In genomic region chr3:131549340-131549739, GRCh38 we compare ENCODE assay signal across 11 cellular contexts. TPM values are rescaled to one million over a fixed set of nuclear protein-coding genes. Genes with fewer than 3 reads are reported as not detected.
DNase-seq lines count a peak whose midpoint lies in the region; TF ChIP-seq lines count a peak whose summit lies in the region.
"Had no signal": no experiment of that assay in that cellular context is flagged by ENCODE, and none has a peak within 500 bp of the region (broad histone marks: within the 10 kb centered on the region; RNA-seq: fewer than 3 reads in every experiment).

No MANE protein-coding gene starts in this region.

- H4K20me1 ChIP-seq in mammary epithelial cell (ENCODE audit: insufficient read depth, low read length): no peaks in the 10 kb centered on the region

- no peak overlapping the region for H3K4me3 ChIP-seq in mammary epithelial cell (replicated peaks in 1 of 3; ENCODE audit: insufficient read depth in 1 of 3, low read depth in 2 of 3, low read length in 3 of 3)
- H3K4me3 ChIP-seq: esophagus muscularis mucosa had no signal

- peak; percentile 25 for DNase-seq in activated naive CD4-positive, alpha-beta T cell treated with anti-CD3 and anti-CD28 coated beads, Interleukin-2, amount 10 ng/mL, durations not matched to agents 7 days and 5 days
- DNase-seq in activated naive CD4-positive, alpha-beta T cell (lab: John Stamatoyannopoulos, UW): no peak
- DNase-seq in KBM-7 (peak; percentile 25), mammary epithelial cell (no peak), progenitor cell of endocrine pancreas (ENCODE audit: low spot score, unreplicated experiment) (no peak), putamen (ENCODE audit: low spot score) (no peak), NCI-H1436 treated with DMSO at 0.1 percent for 48 hours (lab: John Stamatoyannopoulos, UW) (no peak), NCI-H1694 (lab: John Stamatoyannopoulos, UW) (no peak)
- DNase-seq: activated naive CD8-positive, alpha-beta T cell treated with anti-CD3 and anti-CD28 coated beads for 36 hours; substantia nigra had no signal

- in situ Hi-C loops in KBM-7 (cut with MboI; ENCODE audit: low pct_unique_long_range_greater_than_20kb, low sequenced_read_pairs) (no loop called here), mammary epithelial cell (cut with MboI; ENCODE audit: low sequenced_read_pairs in 2 of 2) (no loop called here)

- H3K9ac ChIP-seq in mammary epithelial cell (ENCODE audit: insufficient read depth, low read length): no peak overlapping the region

- no peaks in the 10 kb centered on the region for H3K36me3 ChIP-seq in mammary epithelial cell (ENCODE audit: insufficient read depth, low read length)
- H3K36me3 ChIP-seq: esophagus muscularis mucosa had no signal

- H2AFZ ChIP-seq in mammary epithelial cell (ENCODE audit: low read depth, low read length): no peak overlapping the region

- no peak overlapping the region for H3K27ac Mint-ChIP-seq in activated naive CD4-positive, alpha-beta T cell treated with anti-CD3 and anti-CD28 coated beads, Interleukin-2, amount 10 ng/mL, durations not matched to agents 7 days and 5 days
- H3K27ac Mint-ChIP-seq in progenitor cell of endocrine pancreas: no peak overlapping the region
- H3K27ac Mint-ChIP-seq: activated naive CD8-positive, alpha-beta T cell treated with anti-CD3 and anti-CD28 coated beads for 36 hours had no signal

- TF ChIP-seq CTCF in mammary epithelial cell (conservative IDR thresholded peaks at IDR 0.05 in 1 of 2, IDR thresholded peaks at IDR 0.05 in 1 of 2; ENCODE audit: extremely low read depth in 1 of 2, insufficient read depth in 1 of 2, low read depth in 1 of 2, low read length in 2 of 2) (peak; percentile 42 to 44), progenitor cell of endocrine pancreas (IDR thresholded peaks at IDR 0.05; ENCODE audit: unreplicated experiment) (peak; percentile 32)

- intact Hi-C loops in mammary epithelial cell (cut with micrococcal nuclease): no loop called here

- 100% methylated on average over 1 of the region's 1 CpG for WGBS in mammary epithelial cell (ENCODE audit: low coverage, missing lambda C conversion rate)

- no peaks in the 10 kb centered on the region for H3K36me3 Mint-ChIP-seq in activated naive CD4-positive, alpha-beta T cell treated with anti-CD3 and anti-CD28 coated beads, Interleukin-2, amount 10 ng/mL, durations not matched to agents 7 days and 5 days
- H3K36me3 Mint-ChIP-seq in progenitor cell of endocrine pancreas (ENCODE audit: insufficient read depth): no peaks in the 10 kb centered on the region
- H3K36me3 Mint-ChIP-seq: activated naive CD8-positive, alpha-beta T cell treated with anti-CD3 and anti-CD28 coated beads for 36 hours had no signal

- H3K79me2 ChIP-seq in mammary epithelial cell (ENCODE audit: insufficient read depth, low read length): no peaks in the 10 kb centered on the region

- peaks cover 4% of the 10 kb centered on the region for H3K4me1 ChIP-seq in mammary epithelial cell (ENCODE audit: insufficient read depth, low read length)

- peaks cover 2% of the 10 kb centered on the region for H3K27me3 ChIP-seq in mammary epithelial cell (ENCODE audit: insufficient read depth, low read length)
- H3K27me3 ChIP-seq: esophagus muscularis mucosa had no signal

- H3K4me1 Mint-ChIP-seq in activated naive CD4-positive, alpha-beta T cell treated with anti-CD3 and anti-CD28 coated beads, Interleukin-2, amount 10 ng/mL, durations not matched to agents 7 days and 5 days: peaks cover 19% of the 10 kb centered on the region
- peaks cover 10% of the 10 kb centered on the region for H3K4me1 Mint-ChIP-seq in progenitor cell of endocrine pancreas (ENCODE audit: low read depth)

- dilution Hi-C loops in mammary epithelial cell (cut with HindIII; ENCODE audit: low sequenced_read_pairs): no loop called here

- H3K4me3 Mint-ChIP-seq in activated naive CD4-positive, alpha-beta T cell treated with anti-CD3 and anti-CD28 coated beads, Interleukin-2, amount 10 ng/mL, durations not matched to agents 7 days and 5 days: no peak overlapping the region
- H3K4me3 Mint-ChIP-seq in progenitor cell of endocrine pancreas (ENCODE audit: low read depth): no peak overlapping the region
- H3K4me3 Mint-ChIP-seq: activated naive CD8-positive, alpha-beta T cell treated with anti-CD3 and anti-CD28 coated beads for 36 hours had no signal

- no peaks in the 10 kb centered on the region for H3K9me3 Mint-ChIP-seq in activated naive CD4-positive, alpha-beta T cell treated with anti-CD3 and anti-CD28 coated beads, Interleukin-2, amount 10 ng/mL, durations not matched to agents 7 days and 5 days
- no peaks in the 10 kb centered on the region for H3K9me3 Mint-ChIP-seq in progenitor cell of endocrine pancreas (ENCODE audit: low read depth)
- H3K9me3 Mint-ChIP-seq: activated naive CD8-positive, alpha-beta T cell treated with anti-CD3 and anti-CD28 coated beads for 36 hours had no signal

- no peak overlapping the region for H3K4me2 ChIP-seq in mammary epithelial cell (ENCODE audit: insufficient read depth, low read depth, low read length)

- CTCF ChIA-PET in activated naive CD4-positive, alpha-beta T cell treated with anti-CD3 and anti-CD28 coated beads, Interleukin-2, amount 10 ng/mL, durations not matched to agents 7 days and 5 days (lab: Charles Lee): interaction anchor here (0.8 to 4.3 kb wide), 7 partner anchors 10 to 480 kb away, joined by 3 to 20 read pairs (median 3); no protein-coding TSS in a partner anchor
- CTCF ChIA-PET in mammary epithelial cell (lab: Charles Lee; ENCODE audit: low non-redundant PET): no interaction called here

- BruUV-seq in mammary epithelial cell (replicated peaks; lab: Mats Ljungman, UMichigan): no TSS peak

- no peak overlapping the region for H3K27ac ChIP-seq in mammary epithelial cell (ENCODE audit: insufficient read depth, low read depth, low read length)
- H3K27ac ChIP-seq: esophagus muscularis mucosa had no signal

- H3K27me3 Mint-ChIP-seq in activated naive CD4-positive, alpha-beta T cell treated with anti-CD3 and anti-CD28 coated beads, Interleukin-2, amount 10 ng/mL, durations not matched to agents 7 days and 5 days: peaks cover 6% of the 10 kb centered on the region
- no peaks in the 10 kb centered on the region for H3K27me3 Mint-ChIP-seq in progenitor cell of endocrine pancreas

- no peaks in the 10 kb centered on the region for H3K9me3 ChIP-seq in mammary epithelial cell (replicated peaks; ENCODE audit: insufficient read depth, low read length)
- H3K9me3 ChIP-seq: esophagus muscularis mucosa had no signal

RNA-seq across cellular contexts. Expression of gene MRPL3, which starts 46.6 kb away (rescaled TPM):
- 100 to 1,000 TPM in 1 of 2 donors, 10 to 100 TPM in 1; 78.9 to 103 TPM for total RNA-seq in mammary epithelial cell
- polyA plus RNA-seq in mammary epithelial cell: 113 TPM
- 98.1 TPM for polyA minus RNA-seq in mammary epithelial cell
- total RNA-seq in progenitor cell of endocrine pancreas: 83.8 and 90.4 TPM in 2 replicates

Comparison
In these comparisons a context has a peak if more than half of its experiments do, and no peak if none do; other contexts are left out.
1. DNase-seq: peak in activated naive CD4-positive, alpha-beta T cell treated with anti-CD3 and anti-CD28 coated beads, Interleukin-2, amount 10 ng/mL, durations not matched to agents 7 days and 5 days (single experiment) and KBM-7 (single experiment); none in activated naive CD4-positive, alpha-beta T cell (0 of 4), mammary epithelial cell (single experiment), progenitor cell of endocrine pancreas (single experiment), putamen (single experiment), NCI-H1436 treated with DMSO at 0.1 percent for 48 hours (single experiment) and NCI-H1694 (single experiment).